Comparison of ENCODE assay signal across 8 cellular contexts in genomic region chr15:74842581-74843444, GRCh38. TPM values are rescaled to one million over a fixed set of nuclear protein-coding genes. Genes with fewer than 3 reads are reported as not detected.
DNase-seq lines count a peak whose midpoint lies in the region; ATAC-seq and TF ChIP-seq lines count a peak whose summit lies in the region.

Gene ULK3 (minus strand): TSS chr15:74843156. CDS start chr15:74843105, 51 bp downstream.

- peak within 1 kb of the TSS; percentile 92 to 97 (median 95) for H3K27ac Mint-ChIP-seq in IgD-negative memory B cell

- H3K27ac ChIP-seq in OCI-LY7 (ENCODE audit: low read depth, low read length, poor library complexity, severe bottlenecking), result peak within 1 kb of the TSS; percentile 47

- peak; percentile 59 for DNase-seq in DMS 273 treated with DMSO at 0.1 percent for 48 hours (lab: John Stamatoyannopoulos, UW)
- DNase-seq in OCI-LY7 (ENCODE audit: low spot score), result peak; percentile 91
- peak; percentile 90 for DNase-seq in activated T-cell treated with anti-CD3 and anti-CD28 coated beads for 24 hours (ENCODE audit: low read depth)
- DNase-seq in epidermal melanocyte (ENCODE audit: insufficient read length, low spot score), result peak; percentile 91
- DNase-seq in middle frontal gyrus (ENCODE audit: extremely low spot score, low spot score), result peak; percentile 89
- peak; percentile 87 to 93 for DNase-seq in stimulated activated CD8-positive, alpha-beta memory T cell treated with anti-CD3 and anti-CD28 coated beads, Interleukin-2, amount 100 ng/mL, for 48 hours (ENCODE audit: low read depth in 2 of 2)

- POLR2A ChIA-PET in OCI-LY7 (lab: Charles Lee), result interaction anchor here (0.6 to 1.3 kb wide), 3 partner anchors 16 to 71 kb away, joined by 3 to 5 read pairs (median 3); no protein-coding TSS in a partner anchor

- ATAC-seq in GM21529 (IDR thresholded peaks at IDR 0.05; ENCODE audit: unreplicated experiment), result peak; percentile 81

- no peaks in the 10 kb centered on the region for H3K9me2 ChIP-seq in OCI-LY7 (ENCODE audit: insufficient read depth, low read length)

- no peaks in the 10 kb centered on the region for H3K9me3 Mint-ChIP-seq in IgD-negative memory B cell

- H4K20me1 ChIP-seq in OCI-LY7 (ENCODE audit: insufficient read depth, low read length), result no peaks in the 10 kb centered on the region

- CTCF ChIA-PET in OCI-LY7 (lab: Charles Lee; ENCODE audit: unreplicated experiment), result interaction anchor here (1.1 to 1.7 kb wide), 2 partner anchors 16 to 59 kb away, joined by 3 to 4 read pairs; no protein-coding TSS in a partner anchor

- H3K36me3 ChIP-seq in OCI-LY7 (ENCODE audit: insufficient read depth, low read length), result peaks cover 10% of the 10 kb centered on the region

- peaks cover 4% of the 10 kb centered on the region for H3K36me3 Mint-ChIP-seq in IgD-negative memory B cell

- H3K4me1 Mint-ChIP-seq in IgD-negative memory B cell, result peaks cover 21 to 32% (median 28%) of the 10 kb centered on the region in 3 donors

- peak within 1 kb of the TSS; percentile 86 for H2AFZ ChIP-seq in OCI-LY7 (ENCODE audit: low read length)

- no peaks in the 10 kb centered on the region for H3K9me3 ChIP-seq in OCI-LY7 (ENCODE audit: low read length)

- intact Hi-C loops in OCI-LY7 (cut with micrococcal nuclease; ENCODE audit: unreplicated experiment), result loop anchor here (1.0 to 2.0 kb wide), 3 partner anchors 58 to 107 kb away; no protein-coding TSS in a partner anchor

- H3K4me3 ChIP-seq in OCI-LY7 (ENCODE audit: low read depth, low read length, poor library complexity, severe bottlenecking), result peak within 1 kb of the TSS; percentile 73

- peak within 1 kb of the TSS; percentile 73 to 97 (median 94) for H3K4me3 Mint-ChIP-seq in IgD-negative memory B cell

- H3K79me2 ChIP-seq in OCI-LY7 (ENCODE audit: insufficient read depth, low read depth, low read length), result no peaks in the 10 kb centered on the region

- H3K27me3 Mint-ChIP-seq in IgD-negative memory B cell, result no peaks in the 10 kb centered on the region

- peak within 1 kb of the TSS; percentile 66 for H3K4me2 ChIP-seq in OCI-LY7 (ENCODE audit: low read length)

- no TSS peak for BruUV-seq in OCI-LY7 (replicated peaks; lab: Mats Ljungman, UMichigan)

- peaks cover 35% of the 10 kb centered on the region for H3K4me1 ChIP-seq in OCI-LY7 (ENCODE audit: insufficient read depth, low read length, poor library complexity, severe bottlenecking)

- peak; percentile 68 for TF ChIP-seq CTCF in OCI-LY7 (conservative IDR thresholded peaks at IDR 0.05; ENCODE audit: low read length)

RNA-seq across cellular contexts. Expression of gene ULK3, which starts in this region (rescaled TPM):
- 25.2 TPM for polyA plus RNA-seq in IgD-negative memory B cell
- 22.2 and 31.7 TPM in 2 replicates for total RNA-seq in OCI-LY7 (2014; rRNA removed; shearing (Covaris generic))
- 30.2 and 46.4 TPM in 2 replicates for total RNA-seq in OCI-LY7 (2022)

Comparison
In these comparisons a context has a peak if more than half of its experiments do, and no peak if none do; other contexts are left out.
1. Peak in every context shown above with its lines: DNase-seq, ATAC-seq, H3K4me3 ChIP-seq and H3K27ac ChIP-seq.